17 cellular contexts compared by ENCODE assay signal in the genomic region with DNA sequence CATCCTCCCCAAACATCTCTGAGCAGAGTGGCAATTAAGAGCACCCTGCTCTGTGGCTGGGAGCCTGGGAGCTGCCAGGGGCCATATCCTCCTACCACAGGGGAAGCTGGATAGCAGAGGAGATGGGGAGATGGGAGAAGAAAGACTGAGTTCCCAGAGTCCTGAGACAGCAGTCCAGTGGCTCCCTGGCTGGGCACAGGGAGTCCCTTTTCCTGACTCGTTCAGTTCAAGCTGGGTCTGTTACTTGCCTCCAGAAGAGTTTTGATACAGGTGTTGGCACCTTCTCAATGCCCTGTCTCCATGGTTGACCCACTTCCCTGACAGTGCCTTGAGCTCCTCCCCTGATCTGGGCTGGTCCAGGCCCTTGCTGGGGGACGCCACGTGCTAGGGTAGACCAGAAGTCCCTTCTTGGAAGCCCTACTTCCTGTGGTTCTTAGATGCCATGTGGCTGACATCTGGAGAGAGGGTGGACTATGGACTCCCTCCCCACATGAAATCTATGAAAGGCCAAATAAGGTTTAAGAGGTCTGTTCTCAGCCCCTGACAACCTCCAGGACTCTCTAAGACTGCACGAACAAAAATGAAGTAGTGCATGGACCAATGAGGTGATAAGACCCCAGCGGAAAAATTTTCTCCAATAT.
A peak's percentile ranks its signal among the peaks of the same experiment; 100 is the strongest.
DNase-seq lines count a peak whose midpoint lies in the region; ATAC-seq, FAIRE-seq and TF ChIP-seq lines count a peak whose summit lies in the region.
"Had no signal": no experiment of that assay in that cellular context is flagged by ENCODE, and none has a peak within 500 bp of the region (broad histone marks: within the 10 kb centered on the region; RNA-seq: fewer than 3 reads in every experiment).

No MANE protein-coding gene starts in this region.

- no peak for TF ChIP-seq POLR2A in GM18505 (IDR thresholded peaks at IDR 0.05; ENCODE audit: borderline replicate concordance, extremely low read depth, insufficient read depth, insufficient read length)

- ATAC-seq in pancreas (no peak), GM18505 (IDR thresholded peaks at IDR 0.05; ENCODE audit: unreplicated experiment) (no peak)
- ATAC-seq: T-cell had no signal

- H3K27ac ChIP-seq in VCaP (peak overlapping the region; percentile 65; the same call in 1 of the 2 replicates), pancreas (peak overlapping the region; percentile 92 to 100 (median 100))
- H3K27ac ChIP-seq: C4-2B, epithelial cell of prostate had no signal

- peaks cover 42% of the 10 kb centered on the region for H3K4me1 Mint-ChIP-seq in progenitor cell of endocrine pancreas (ENCODE audit: low read depth)

- H3K36me3 Mint-ChIP-seq in progenitor cell of endocrine pancreas (ENCODE audit: insufficient read depth) = peaks cover 2% of the 10 kb centered on the region
- H3K36me3 Mint-ChIP-seq: IgD-negative memory B cell had no signal

- no peak for FAIRE-seq in pancreas (lab: Jason Lieb, UNC)

- H3K36me3 ChIP-seq in pancreas = no peaks in the 10 kb centered on the region
- H3K36me3 ChIP-seq: thoracic aorta had no signal

- H3K4me3 ChIP-seq in AG10803 (ENCODE audit: low read length) = no peak overlapping the region
- no peak overlapping the region for H3K4me3 ChIP-seq in fibroblast of villous mesenchyme (ENCODE audit: low read depth, low read length)
- no peak overlapping the region for H3K4me3 ChIP-seq in pancreas

- WGBS in pancreas, 2 donors = 84 to 86% methylated on average over 5 of the region's 5 CpGs

- peaks cover 3% of the 10 kb centered on the region for H3K9me3 Mint-ChIP-seq in progenitor cell of endocrine pancreas (ENCODE audit: low read depth)

- POLR2A ChIA-PET in HEK293T (lab: Yijun Ruan, JAX) = no interaction called here

- no peaks in the 10 kb centered on the region for H3K27me3 Mint-ChIP-seq in progenitor cell of endocrine pancreas
- H3K27me3 Mint-ChIP-seq: T-cell had no signal

- peaks cover 50 to 64% (median 61%) of the 10 kb centered on the region in 3 donors for H3K4me1 ChIP-seq in pancreas

- DNase-seq in AG10803 (ENCODE audit: low read depth) (peak; percentile 58), fibroblast of villous mesenchyme (ENCODE audit: low read depth) (peak; percentile 20), pancreas (peak in 1 of 6 donors; percentile 17), DMS79 (lab: John Stamatoyannopoulos, UW) (no peak), progenitor cell of endocrine pancreas (ENCODE audit: low spot score, unreplicated experiment) (no peak), HEK293T (ENCODE audit: extremely low spot score) (no peak)
- DNase-seq: activated CD8-positive, alpha-beta memory T cell treated with anti-CD3 and anti-CD28 coated beads for 24 hours; NCI-H1930; NK-92 treated with Interleukin-12 subunit alpha and Interleukin-12 subunit beta, amount 100 ng/mL, for 24 hours; nucleus accumbens; T-cell had no signal

- CTCF ChIA-PET in HEK293T (lab: Yijun Ruan, JAX) = no interaction called here

- intact Hi-C loops in pancreas (cut with DNase I) = loop anchor here in 1 of 3 donors (10.0 kb wide), 1 partner anchor 229 kb away; the partner anchor contains the start of gene NFIL3

- no peak overlapping the region for H3K27ac Mint-ChIP-seq in progenitor cell of endocrine pancreas

- TF ChIP-seq CTCF in AG10803 (conservative IDR thresholded peaks at IDR 0.05; ENCODE audit: low read length) (no peak), VCaP (conservative IDR thresholded peaks at IDR 0.05) (no peak), fibroblast of villous mesenchyme (IDR thresholded peaks at IDR 0.05; ENCODE audit: insufficient read depth, low read depth, low read length) (no peak), pancreas (IDR thresholded peaks at IDR 0.05) (no peak), progenitor cell of endocrine pancreas (IDR thresholded peaks at IDR 0.05; ENCODE audit: unreplicated experiment) (no peak)

- H3K27me3 ChIP-seq in pancreas = no peaks in the 10 kb centered on the region

- H3K4me3 Mint-ChIP-seq in progenitor cell of endocrine pancreas (ENCODE audit: low read depth) = no peak overlapping the region

- H3K9me3 ChIP-seq in pancreas = no peaks in the 10 kb centered on the region
- H3K9me3 ChIP-seq: thoracic aorta had no signal

TF ChIP-seq in HEK293T, 16 proteins besides CTCF, POLR2A, EP300 and RAD21:
- TF ChIP-seq ELF4 (IDR thresholded peaks at IDR 0.05) (no peak), CTBP1 (IDR thresholded peaks at IDR 0.05; ENCODE audit: borderline replicate concordance) (no peak), NFRKB (IDR thresholded peaks at IDR 0.05) (no peak), BHLHE40 (IDR thresholded peaks at IDR 0.05; ENCODE audit: borderline replicate concordance) (no peak)

Comparison
In these comparisons a context has a peak if more than half of its experiments do, and no peak if none do; other contexts are left out.
1. DNase-seq: peak in AG10803 (single experiment) and fibroblast of villous mesenchyme (single experiment); none in DMS79 (single experiment), progenitor cell of endocrine pancreas (single experiment) and HEK293T (single experiment).